1 cellular context compared by ENCODE assay signal in genomic region chr16:68237243-68238028, GRCh38.
TF ChIP-seq lines count a peak whose summit lies in the region.

No MANE protein-coding gene starts in this region.

TF ChIP-seq in WTC11, 78 proteins besides CTCF, POLR2A, EP300 and RAD21 (continued from another document and continues in another):
- TF ChIP-seq AR (CRISPR knock-in tag; IDR thresholded peaks at IDR 0.05), result no peak; the same call in 1 of the 2 replicates
- TF ChIP-seq NFYB (CRISPR knock-in tag; conservative IDR thresholded peaks at IDR 0.05; ENCODE audit: low read depth), result peak; percentile 54; the same call in 1 of the 2 replicates
- TF ChIP-seq JUN (CRISPR knock-in tag; IDR thresholded peaks at IDR 0.05), result no peak
- no peak for TF ChIP-seq SOX15 (CRISPR knock-in tag; IDR thresholded peaks at IDR 0.05)
- TF ChIP-seq ATF6 (CRISPR knock-in tag; IDR thresholded peaks at IDR 0.05), result no peak
- TF ChIP-seq ZNF532 (CRISPR knock-in tag; IDR thresholded peaks at IDR 0.05; ENCODE audit: borderline replicate concordance), result no peak
- no peak for TF ChIP-seq ZNF121 (CRISPR knock-in tag; IDR thresholded peaks at IDR 0.05)
- no peak for TF ChIP-seq JAZF1 (CRISPR knock-in tag; IDR thresholded peaks at IDR 0.05)
- TF ChIP-seq GABPB1 (CRISPR knock-in tag; IDR thresholded peaks at IDR 0.05), result peak; percentile 41
- TF ChIP-seq STAT6 (CRISPR knock-in tag; conservative IDR thresholded peaks at IDR 0.05; ENCODE audit: low read depth), result no peak
- TF ChIP-seq SMAD4 (CRISPR knock-in tag; IDR thresholded peaks at IDR 0.05), result no peak
- no peak for TF ChIP-seq E2F4 (CRISPR knock-in tag; IDR thresholded peaks at IDR 0.05; ENCODE audit: borderline replicate concordance, low read depth)
- peak; percentile 35; the same call in 1 of the 2 replicates for TF ChIP-seq HMGXB4 (CRISPR knock-in tag; IDR thresholded peaks at IDR 0.05)
- TF ChIP-seq ZNF317 (CRISPR knock-in tag; IDR thresholded peaks at IDR 0.05; ENCODE audit: borderline replicate concordance, low read depth), result no peak
- no peak for TF ChIP-seq FOXP1 (CRISPR knock-in tag; IDR thresholded peaks at IDR 0.05; ENCODE audit: borderline replicate concordance)
- TF ChIP-seq ZNF512 (CRISPR knock-in tag; IDR thresholded peaks at IDR 0.05; ENCODE audit: borderline replicate concordance), result no peak
- TF ChIP-seq SP1 (CRISPR knock-in tag; conservative IDR thresholded peaks at IDR 0.05), result peak; percentile 87
- peak; percentile 77 for TF ChIP-seq ZNF138 (CRISPR knock-in tag; conservative IDR thresholded peaks at IDR 0.05)
- TF ChIP-seq E2F1 (CRISPR knock-in tag; IDR thresholded peaks at IDR 0.05), result no peak
- TF ChIP-seq FOXJ3 (CRISPR knock-in tag; IDR thresholded peaks at IDR 0.05; ENCODE audit: borderline replicate concordance), result no peak
- no peak for TF ChIP-seq PREB (CRISPR knock-in tag; IDR thresholded peaks at IDR 0.05; ENCODE audit: borderline replicate concordance)
- no peak for TF ChIP-seq ARID4B (CRISPR knock-in tag; IDR thresholded peaks at IDR 0.05; ENCODE audit: borderline replicate concordance)
- peak; percentile 99 for TF ChIP-seq TEAD1 (CRISPR knock-in tag; IDR thresholded peaks at IDR 0.05)
